In the genomic region with DNA sequence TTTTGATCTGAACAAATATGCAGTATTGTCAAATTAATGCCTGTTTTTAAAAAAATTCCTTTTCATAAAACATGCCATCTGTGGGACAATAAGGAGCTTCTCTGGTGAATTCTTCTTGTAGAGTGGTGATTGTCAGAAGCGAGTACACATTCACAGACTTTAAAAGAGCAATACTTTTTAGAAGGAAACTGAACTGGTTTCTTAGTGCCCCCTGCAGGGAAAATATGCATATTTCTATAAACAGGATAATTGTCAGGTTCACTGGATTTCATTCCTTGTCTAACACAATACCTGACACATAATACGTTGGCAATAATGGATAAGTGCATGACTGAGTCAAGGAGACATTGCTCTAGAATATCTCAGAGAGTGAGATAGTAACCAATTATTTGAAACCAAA, we compare ENCODE assay signal across 12 cellular contexts.
DNase-seq lines count a peak whose midpoint lies in the region; ATAC-seq, FAIRE-seq and TF ChIP-seq lines count a peak whose summit lies in the region.
"Had no signal": no experiment of that assay in that cellular context is flagged by ENCODE, and none has a peak within 500 bp of the region (broad histone marks: within the 10 kb centered on the region; RNA-seq: fewer than 3 reads in every experiment).

No MANE protein-coding gene starts in this region.

- TF ChIP-seq CTCF in HepG2 (CRISPR knock-in tag; IDR thresholded peaks at IDR 0.05) = 0 out of 2 replicates have a peak, but pooled peaks have one; percentile 17

- no peak overlapping the region for H2AFZ ChIP-seq in HepG2 (ENCODE audit: low read length)

- TF ChIP-seq EP300 in HepG2 (IDR thresholded peaks at IDR 0.05; ENCODE audit: low read depth in 2 of 2, low read length in 2 of 2) = no peak
- TF ChIP-seq EP300 in HepG2 (CRISPR knock-in tag; IDR thresholded peaks at IDR 0.05; ENCODE audit: borderline replicate concordance) = no peak

- H3K4me3 ChIP-seq in adipocyte (ENCODE audit: low read length) (no peak overlapping the region), HepG2 (replicated peaks in 1 of 3; ENCODE audit: insufficient read depth in 1 of 3, low read depth in 2 of 3, low read length in 3 of 3) (no peak overlapping the region)

- no peaks in the 10 kb centered on the region for H4K20me1 ChIP-seq in HepG2 (ENCODE audit: insufficient read depth, low read length)

- H3K9ac ChIP-seq in adipocyte (ENCODE audit: low read length) (no peak overlapping the region), HepG2 (ENCODE audit: insufficient read depth, low read depth, low read length) (no peak overlapping the region)

- H3K36me3 ChIP-seq in adipocyte (ENCODE audit: control insufficient read depth, insufficient read depth, low read length, severe bottlenecking) (no peaks in the 10 kb centered on the region), HepG2 (replicated peaks in 1 of 2; ENCODE audit: control insufficient read depth in 1 of 2, insufficient read depth in 2 of 2, low read length in 2 of 2) (no peaks in the 10 kb centered on the region)

- H3K4me1 ChIP-seq in adipocyte (ENCODE audit: control insufficient read depth, insufficient read depth, low read length) (no peaks in the 10 kb centered on the region), HepG2 (ENCODE audit: insufficient read depth, low read length) (no peaks in the 10 kb centered on the region)

- no peak for ATAC-seq in HepG2
- no peak for ATAC-seq in GM21529 (IDR thresholded peaks at IDR 0.05; ENCODE audit: unreplicated experiment)
- ATAC-seq in HG03159 (IDR thresholded peaks at IDR 0.05; ENCODE audit: unreplicated experiment) = no peak
- ATAC-seq: stimulated activated memory B cell treated with anti-CD40 and anti-IgM and Interleukin-4, amounts not matched to agents 10 μg/mL and 1 μg/mL and 100 μg/mL, for 72 hours had no signal

- intact Hi-C loops in HepG2 (cut with micrococcal nuclease; ENCODE audit: unreplicated experiment) = loop anchor here (10.0 kb wide), 1 partner anchor 118 kb away; no protein-coding TSS in a partner anchor

- no peaks in the 10 kb centered on the region for H3K79me2 ChIP-seq in HepG2 (ENCODE audit: insufficient read depth, low read length)

- H3K27ac ChIP-seq in HepG2 (ENCODE audit: extremely low read length, insufficient read depth, low read length) = no peak overlapping the region

- H3K27me3 ChIP-seq in adipocyte (replicated peaks; ENCODE audit: control insufficient read depth, insufficient read depth, low read length) = peaks cover 25% of the 10 kb centered on the region
- H3K27me3 ChIP-seq in HepG2 (ENCODE audit: control insufficient read depth in 1 of 2, insufficient read depth in 2 of 2, low read length in 2 of 2) = no peaks in the 10 kb centered on the region; a peak in 1 of 5 replicates

- no TSS peak for BruUV-seq in HepG2 (replicated peaks; lab: Mats Ljungman, UMichigan)

- in situ Hi-C loops in HepG2 (cut with HindIII; ENCODE audit: extremely low pct_ligation_motif_present, low pct_unique_long_range_greater_than_20kb) = no loop called here

- H3K4me2 ChIP-seq in HepG2 (ENCODE audit: low read depth, low read length) = no peak overlapping the region

- POLR2A ChIA-PET in HepG2 (lab: Yijun Ruan, JAX) = no interaction called here

- H3K9me3 ChIP-seq in adipocyte (ENCODE audit: control insufficient read depth, low read length) = no peaks in the 10 kb centered on the region
- H3K9me3 ChIP-seq in HepG2 (ENCODE audit: low read length) = no peaks in the 10 kb centered on the region

- DNase-seq in Ammon's horn (ENCODE audit: low spot score) (peak; percentile 10), HS-5 (ENCODE audit: low read depth) (peak; percentile 1), adipocyte (ENCODE audit: low read depth) (peak; percentile 57), HepG2 (ENCODE audit: low spot score) (no peak), NCI-H510A (lab: John Stamatoyannopoulos, UW) (no peak), T-helper 9 cell (no peak)
- DNase-seq: DMS79, NCI-H226, T-helper 1 cell had no signal

- TF ChIP-seq RAD21 in HepG2 (CRISPR knock-in tag; IDR thresholded peaks at IDR 0.05) = no peak

- CTCF ChIA-PET in HepG2 (lab: Yijun Ruan, JAX; ENCODE audit: low intra/inter-chr PET ratio, low total read pairs) = no interaction called here

- 2% methylated on average over 2 of the region's 2 CpGs for WGBS in HepG2 (ENCODE audit: low lambda C conversion rate)

- no peak for TF ChIP-seq POLR2A in HepG2 (IDR thresholded peaks at IDR 0.05; ENCODE audit: insufficient read depth in 1 of 2, low read depth in 2 of 2, low read length in 2 of 2)

- FAIRE-seq in HepG2 (lab: Jason Lieb, UNC) = no peak

TF ChIP-seq in HepG2, 621 proteins besides CTCF, POLR2A, EP300 and RAD21:
- TF ChIP-seq KDM5A (IDR thresholded peaks at IDR 0.05; ENCODE audit: borderline replicate concordance, low read length) = no peak
- no peak for TF ChIP-seq KLF13 (CRISPR knock-in tag; IDR thresholded peaks at IDR 0.05)
- no peak for TF ChIP-seq KAT8 (CRISPR knock-in tag; IDR thresholded peaks at IDR 0.05)
- TF ChIP-seq NCOA1 (CRISPR knock-in tag; IDR thresholded peaks at IDR 0.05) = no peak
- TF ChIP-seq MEIS1 (CRISPR knock-in tag; IDR thresholded peaks at IDR 0.05; ENCODE audit: borderline replicate concordance) = no peak
- TF ChIP-seq HDAC6 (IDR thresholded peaks at IDR 0.05; ENCODE audit: low read depth, low read length) = no peak
- TF ChIP-seq TMF1 (CRISPR knock-in tag; IDR thresholded peaks at IDR 0.05; ENCODE audit: low read depth) = no peak
- TF ChIP-seq HOXA7 (CRISPR knock-in tag; IDR thresholded peaks at IDR 0.05) = no peak
- TF ChIP-seq HMG20A (CRISPR knock-in tag; IDR thresholded peaks at IDR 0.05; ENCODE audit: borderline replicate concordance) = no peak
- TF ChIP-seq SSRP1 (CRISPR knock-in tag; IDR thresholded peaks at IDR 0.05) = no peak
- no peak for TF ChIP-seq MTF2 (CRISPR knock-in tag; IDR thresholded peaks at IDR 0.05; ENCODE audit: borderline replicate concordance)
- no peak for TF ChIP-seq ZSCAN31 (CRISPR knock-in tag; IDR thresholded peaks at IDR 0.05; ENCODE audit: low read depth)
- no peak for TF ChIP-seq ZNF317 (CRISPR knock-in tag; IDR thresholded peaks at IDR 0.05)
- TF ChIP-seq ZFP82 (CRISPR knock-in tag; IDR thresholded peaks at IDR 0.05; ENCODE audit: borderline replicate concordance) = no peak
- TF ChIP-seq ZNF7 (CRISPR knock-in tag; IDR thresholded peaks at IDR 0.05) = no peak
- TF ChIP-seq ZNF816 (CRISPR knock-in tag; IDR thresholded peaks at IDR 0.05; ENCODE audit: borderline replicate concordance) = no peak
- TF ChIP-seq, protein P1, sequence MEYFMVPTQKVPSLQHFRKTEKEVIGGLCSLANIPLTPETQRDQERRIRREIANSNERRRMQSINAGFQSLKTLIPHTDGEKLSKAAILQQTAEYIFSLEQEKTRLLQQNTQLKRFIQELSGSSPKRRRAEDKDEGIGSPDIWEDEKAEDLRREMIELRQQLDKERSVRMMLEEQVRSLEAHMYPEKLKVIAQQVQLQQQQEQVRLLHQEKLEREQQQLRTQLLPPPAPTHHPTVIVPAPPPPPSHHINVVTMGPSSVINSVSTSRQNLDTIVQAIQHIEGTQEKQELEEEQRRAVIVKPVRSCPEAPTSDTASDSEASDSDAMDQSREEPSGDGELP (IDR thresholded peaks at IDR 0.05; ENCODE audit: borderline replicate concordance, low read depth) = no peak

Comparison
In these comparisons a context has a peak if more than half of its experiments do, and no peak if none do; other contexts are left out.
1. DNase-seq: peak in Ammon's horn (single experiment), HS-5 (single experiment) and adipocyte (single experiment); none in HepG2 (single experiment), NCI-H510A (single experiment) and T-helper 9 cell (single experiment).